ENCODE assay signal across 11 cellular contexts in the genomic region with DNA sequence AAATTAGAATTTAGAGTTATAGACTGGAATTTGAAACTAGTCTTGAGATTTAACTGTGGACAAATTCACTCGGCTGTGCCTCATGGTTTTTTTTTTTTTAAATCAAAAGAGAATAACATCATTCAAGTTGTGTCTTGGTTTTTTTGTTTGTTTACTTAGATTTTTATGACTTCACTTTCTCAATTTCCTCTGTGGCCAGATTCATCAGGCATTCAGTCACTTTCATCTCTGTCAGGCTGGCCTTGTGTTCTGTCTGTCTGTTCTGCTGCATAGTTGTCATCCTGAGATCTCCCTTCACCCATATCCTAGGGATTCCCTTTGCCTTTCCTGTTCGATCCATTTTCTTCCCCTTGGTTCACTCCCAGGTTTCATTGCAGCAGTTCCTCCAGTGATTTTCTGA. TPM values are rescaled to one million over a fixed set of nuclear protein-coding genes. Genes with fewer than 3 reads are reported as not detected.
A peak's percentile ranks its signal among the peaks of the same experiment; 100 is the strongest.
DNase-seq lines count a peak whose midpoint lies in the region; ATAC-seq and TF ChIP-seq lines count a peak whose summit lies in the region.
"Had no signal": no experiment of that assay in that cellular context is flagged by ENCODE, and none has a peak within 500 bp of the region (broad histone marks: within the 10 kb centered on the region; RNA-seq: fewer than 3 reads in every experiment).

No MANE protein-coding gene starts in this region.

- no peak overlapping the region for H3K27ac ChIP-seq in CD8-positive, alpha-beta memory T cell (ENCODE audit: low read depth, low read length)
- H3K27ac ChIP-seq in HEK293 (ENCODE audit: extremely low read depth, low read depth, low read length) (peak overlapping the region; percentile 27; the same call in 1 of the 2 replicates), osteoblast (ENCODE audit: low read depth, low read length) (peak overlapping the region; percentile 1)
- H3K27ac ChIP-seq: parathyroid adenoma, SJCRH30 had no signal

- H3K79me2 ChIP-seq in osteoblast (ENCODE audit: insufficient read depth, low read length): peaks cover 98% of the 10 kb centered on the region

- no peak overlapping the region for H2AFZ ChIP-seq in osteoblast (ENCODE audit: low read length)
- H2AFZ ChIP-seq: parathyroid adenoma had no signal

- peaks cover 65 to 90% (median 84%) of the 10 kb centered on the region in 3 donors for H3K4me1 Mint-ChIP-seq in CD8-positive, alpha-beta memory T cell
- H3K4me1 Mint-ChIP-seq in brain: peaks cover 86% of the 10 kb centered on the region

- peaks cover 0 to 5% (median 3%) of the 10 kb centered on the region in 3 donors for H3K36me3 Mint-ChIP-seq in CD8-positive, alpha-beta memory T cell
- peaks cover 13% of the 10 kb centered on the region for H3K36me3 Mint-ChIP-seq in brain

- peaks cover 56% of the 10 kb centered on the region for H3K4me1 ChIP-seq in CD8-positive, alpha-beta memory T cell (ENCODE audit: insufficient read depth, low read length)
- H3K4me1 ChIP-seq in HEK293 (ENCODE audit: control insufficient read depth, insufficient read depth, low read length): peaks cover 42% of the 10 kb centered on the region
- peaks cover 41% of the 10 kb centered on the region for H3K4me1 ChIP-seq in osteoblast (ENCODE audit: insufficient read depth, low read length)
- H3K4me1 ChIP-seq: SJCRH30 had no signal

- H3K27ac Mint-ChIP-seq in CD8-positive, alpha-beta memory T cell: peak overlapping the region; percentile 33 to 84 (median 62)
- H3K27ac Mint-ChIP-seq in brain: peak overlapping the region in 4 of 5 experiments; percentile 14 to 78 (median 56)

- H3K27me3 ChIP-seq in CD8-positive, alpha-beta memory T cell (ENCODE audit: insufficient read depth, low read length, poor library complexity, severe bottlenecking): no peaks in the 10 kb centered on the region
- H3K27me3 ChIP-seq in osteoblast (ENCODE audit: insufficient read depth, low read length): no peaks in the 10 kb centered on the region
- H3K27me3 ChIP-seq: SJCRH30 had no signal

- H3K4me3 Mint-ChIP-seq in CD8-positive, alpha-beta memory T cell: peak overlapping the region; percentile 1 to 77 (median 42)
- H3K4me3 Mint-ChIP-seq in brain: peak overlapping the region in 4 of 5 experiments; percentile 5 to 51 (median 12)

- CTCF ChIA-PET in CD8-positive, alpha-beta memory T cell (lab: Charles Lee): no interaction called here
- CTCF ChIA-PET in HEK293 (lab: Yijun Ruan, JAX): no interaction called here

- ATAC-seq in GM18517 (IDR thresholded peaks at IDR 0.05; ENCODE audit: unreplicated experiment): no peak
- no peak for ATAC-seq in HG02798 (IDR thresholded peaks at IDR 0.05; ENCODE audit: poor library complexity, unreplicated experiment)

- peak overlapping the region; percentile 5 for H3K4me2 ChIP-seq in osteoblast (ENCODE audit: insufficient read depth, low read length)

- peak in 1 of 5 donors; percentile 39 for DNase-seq in CD8-positive, alpha-beta memory T cell
- no peak for DNase-seq in osteoblast (ENCODE audit: insufficient read length, low spot score, missing footprints)
- DNase-seq in epidermal melanocyte (ENCODE audit: insufficient read length, low spot score): no peak
- DNase-seq: effector CD8-positive, alpha-beta T cell; NCI-H226; SJCRH30 had no signal

- H3K4me3 ChIP-seq in CD8-positive, alpha-beta memory T cell (ENCODE audit: low read length): no peak overlapping the region
- H3K4me3 ChIP-seq in HEK293 (ENCODE audit: low read depth, low read length) (no peak overlapping the region), osteoblast (ENCODE audit: insufficient read depth, low read length) (no peak overlapping the region)
- H3K4me3 ChIP-seq: SJCRH30 had no signal

- H3K9me3 ChIP-seq in CD8-positive, alpha-beta memory T cell (ENCODE audit: low read length): no peaks in the 10 kb centered on the region
- H3K9me3 ChIP-seq in HEK293 (ENCODE audit: control insufficient read depth, insufficient read depth, low read depth, low read length) (no peaks in the 10 kb centered on the region), osteoblast (ENCODE audit: low read depth, low read length) (no peaks in the 10 kb centered on the region)
- H3K9me3 ChIP-seq: SJCRH30 had no signal

- POLR2A ChIA-PET in CD8-positive, alpha-beta memory T cell (lab: Charles Lee): no interaction called here
- POLR2A ChIA-PET in HEK293 (lab: Yijun Ruan, JAX): no interaction called here

- no peaks in the 10 kb centered on the region for H3K27me3 Mint-ChIP-seq in CD8-positive, alpha-beta memory T cell
- H3K27me3 Mint-ChIP-seq in brain: no peaks in the 10 kb centered on the region

- peaks cover 89% of the 10 kb centered on the region for H4K20me1 ChIP-seq in osteoblast (ENCODE audit: insufficient read depth, low read length)

- TF ChIP-seq CTCF in HEK293 (tag by site-specific recombination; IDR thresholded peaks at IDR 0.05) (no peak), brain (conservative IDR thresholded peaks at IDR 0.05) (no peak), osteoblast (IDR thresholded peaks at IDR 0.05; ENCODE audit: extremely low read depth, low read depth, low read length) (no peak)

- H3K9me3 Mint-ChIP-seq in CD8-positive, alpha-beta memory T cell: no peaks in the 10 kb centered on the region
- H3K9me3 Mint-ChIP-seq in brain: no peaks in the 10 kb centered on the region

- H3K36me3 ChIP-seq in CD8-positive, alpha-beta memory T cell (ENCODE audit: insufficient read depth, low read length): no peaks in the 10 kb centered on the region
- H3K36me3 ChIP-seq in HEK293 (ENCODE audit: control insufficient read depth in 2 of 2, insufficient read depth in 1 of 2, low read length in 2 of 2): no peaks in the 10 kb centered on the region
- no peaks in the 10 kb centered on the region for H3K36me3 ChIP-seq in osteoblast (ENCODE audit: insufficient read depth, low read length)
- H3K36me3 ChIP-seq: SJCRH30 had no signal

TF ChIP-seq in HEK293, 187 proteins besides CTCF, POLR2A, EP300 and RAD21 (continues in another document):
- TF ChIP-seq ZNF560 (tag by site-specific recombination; IDR thresholded peaks at IDR 0.05; ENCODE audit: borderline replicate concordance): no peak
- no peak for TF ChIP-seq YY1 (tag by site-specific recombination; IDR thresholded peaks at IDR 0.05)
- TF ChIP-seq, protein P1, sequence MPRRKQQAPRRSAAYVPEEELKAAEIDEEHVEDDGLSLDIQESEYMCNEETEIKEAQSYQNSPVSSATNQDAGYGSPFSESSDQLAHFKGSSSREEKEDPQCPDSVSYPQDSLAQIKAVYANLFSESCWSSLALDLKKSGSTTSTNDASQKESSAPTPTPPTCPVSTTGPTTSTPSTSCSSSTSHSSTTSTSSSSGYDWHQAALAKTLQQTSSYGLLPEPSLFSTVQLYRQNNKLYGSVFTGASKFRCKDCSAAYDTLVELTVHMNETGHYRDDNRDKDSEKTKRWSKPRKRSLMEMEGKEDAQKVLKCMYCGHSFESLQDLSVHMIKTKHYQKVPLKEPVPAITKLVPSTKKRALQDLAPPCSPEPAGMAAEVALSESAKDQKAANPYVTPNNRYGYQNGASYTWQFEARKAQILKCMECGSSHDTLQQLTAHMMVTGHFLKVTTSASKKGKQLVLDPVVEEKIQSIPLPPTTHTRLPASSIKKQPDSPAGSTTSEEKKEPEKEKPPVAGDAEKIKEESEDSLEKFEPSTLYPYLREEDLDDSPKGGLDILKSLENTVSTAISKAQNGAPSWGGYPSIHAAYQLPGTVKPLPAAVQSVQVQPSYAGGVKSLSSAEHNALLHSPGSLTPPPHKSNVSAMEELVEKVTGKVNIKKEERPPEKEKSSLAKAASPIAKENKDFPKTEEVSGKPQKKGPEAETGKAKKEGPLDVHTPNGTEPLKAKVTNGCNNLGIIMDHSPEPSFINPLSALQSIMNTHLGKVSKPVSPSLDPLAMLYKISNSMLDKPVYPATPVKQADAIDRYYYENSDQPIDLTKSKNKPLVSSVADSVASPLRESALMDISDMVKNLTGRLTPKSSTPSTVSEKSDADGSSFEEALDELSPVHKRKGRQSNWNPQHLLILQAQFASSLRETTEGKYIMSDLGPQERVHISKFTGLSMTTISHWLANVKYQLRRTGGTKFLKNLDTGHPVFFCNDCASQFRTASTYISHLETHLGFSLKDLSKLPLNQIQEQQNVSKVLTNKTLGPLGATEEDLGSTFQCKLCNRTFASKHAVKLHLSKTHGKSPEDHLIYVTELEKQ (tag by site-specific recombination; IDR thresholded peaks at IDR 0.05; ENCODE audit: borderline replicate concordance): no peak
- TF ChIP-seq ZNF138 (tag by site-specific recombination; IDR thresholded peaks at IDR 0.05; ENCODE audit: borderline replicate concordance): no peak
- no peak for TF ChIP-seq ZNF747 (tag by site-specific recombination; IDR thresholded peaks at IDR 0.05)
- peak; percentile 95 for TF ChIP-seq ZNF600 (tag by site-specific recombination; IDR thresholded peaks at IDR 0.05)
- TF ChIP-seq, protein P2, sequence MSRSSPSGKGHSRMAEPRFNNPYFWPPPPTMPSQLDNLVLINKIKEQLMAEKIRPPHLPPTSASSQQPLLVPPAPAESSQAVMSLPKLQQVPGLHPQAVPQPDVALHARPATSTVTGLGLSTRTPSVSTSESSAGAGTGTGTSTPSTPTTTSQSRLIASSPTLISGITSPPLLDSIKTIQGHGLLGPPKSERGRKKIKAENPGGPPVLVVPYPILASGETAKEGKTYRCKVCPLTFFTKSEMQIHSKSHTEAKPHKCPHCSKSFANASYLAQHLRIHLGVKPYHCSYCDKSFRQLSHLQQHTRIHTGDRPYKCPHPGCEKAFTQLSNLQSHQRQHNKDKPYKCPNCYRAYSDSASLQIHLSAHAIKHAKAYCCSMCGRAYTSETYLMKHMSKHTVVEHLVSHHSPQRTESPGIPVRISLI (tag by site-specific recombination; IDR thresholded peaks at IDR 0.05): 0 out of 2 replicates have a peak, but pooled peaks have one; percentile 23
- no peak for TF ChIP-seq ZNF433 (tag by site-specific recombination; IDR thresholded peaks at IDR 0.05; ENCODE audit: low read depth)
- TF ChIP-seq ZNF157 (tag by site-specific recombination; IDR thresholded peaks at IDR 0.05): no peak
- 0 out of 2 replicates have a peak, but pooled peaks have one; percentile 25 for TF ChIP-seq ZNF335 (tag by site-specific recombination; conservative IDR thresholded peaks at IDR 0.05)
- peak; percentile 46; the same call in 1 of the 2 replicates for TF ChIP-seq ZNF366 (tag by site-specific recombination; conservative IDR thresholded peaks at IDR 0.05)
- TF ChIP-seq ZNF558 (tag by site-specific recombination; IDR thresholded peaks at IDR 0.05): 0 out of 2 replicates have a peak, but pooled peaks have one; percentile 28
- TF ChIP-seq TCF7L2 (IDR thresholded peaks at IDR 0.05; ENCODE audit: borderline replicate concordance, low read depth, low read length): 0 out of 2 replicates have a peak, but pooled peaks have one; percentile 17
- no peak for TF ChIP-seq ZNF473 (tag by site-specific recombination; IDR thresholded peaks at IDR 0.05)
- TF ChIP-seq REPIN1 (tag by site-specific recombination; IDR thresholded peaks at IDR 0.05; ENCODE audit: low read depth): no peak
- TF ChIP-seq ZNF830 (tag by site-specific recombination; IDR thresholded peaks at IDR 0.05; ENCODE audit: low read depth): no peak

RNA-seq across cellular contexts. Expression of a gene that starts 10.0 kb away (rescaled TPM):
- total RNA-seq in CD8-positive, alpha-beta memory T cell: 10 to 100 TPM; 91.9 to 92.7 TPM
- 45.7 TPM for polyA plus RNA-seq in CD8-positive, alpha-beta memory T cell
- polyA plus RNA-seq in brain (ENCODE audit: insufficient read depth, low read depth, low replicate concordance): 38.2 TPM
- total RNA-seq in osteoblast: 101 and 108 TPM in 2 replicates
